ENCODE assay signal across 15 cellular contexts in genomic region chr12:42039146-42039545, GRCh38.
A peak's percentile ranks its signal among the peaks of the same experiment; 100 is the strongest.
DNase-seq lines count a peak whose midpoint lies in the region; ATAC-seq and TF ChIP-seq lines count a peak whose summit lies in the region.
"Had no signal": no experiment of that assay in that cellular context is flagged by ENCODE, and none has a peak within 500 bp of the region (broad histone marks: within the 10 kb centered on the region; RNA-seq: fewer than 3 reads in every experiment).

No MANE protein-coding gene starts in this region.

- H3K9me3 ChIP-seq in smooth muscle cell (replicated peaks; ENCODE audit: low read depth) = peaks cover 3% of the 10 kb centered on the region
- H3K9me3 ChIP-seq: BE2C, tibial artery had no signal

- WGBS in smooth muscle cell (ENCODE audit: low lambda C conversion rate) = 74% methylated on average over 5 of the region's 5 CpGs

- intact Hi-C loops in cardiac septum (cut with DNase I) = no loop called here

- H3K4me2 ChIP-seq in smooth muscle cell = no peak overlapping the region

- H3K27ac ChIP-seq in foreskin keratinocyte (no peak overlapping the region), smooth muscle cell (ENCODE audit: low read depth) (no peak overlapping the region)
- H3K27ac ChIP-seq: tibial artery, VCaP had no signal

- DNase-seq in AG09309 (ENCODE audit: low read depth) (peak; percentile 43), HPDE6-E6E7 (ENCODE audit: extremely low spot score) (peak; percentile 15), WTC11 (ENCODE audit: low spot score) (no peak), foreskin keratinocyte (peak in 1 of 2 donors; percentile 45), cardiac septum (ENCODE audit: low spot score) (no peak), SW 1271 (lab: John Stamatoyannopoulos, UW) (no peak), smooth muscle cell (lab: John Stamatoyannopoulos, UW; ENCODE audit: unreplicated experiment) (no peak)
- DNase-seq: activated T-cell treated with anti-CD3 and anti-CD28 coated beads for 4 hours, amygdala, BE2C, NCI-H2029, nephron progenitor cell, tibial artery had no signal

- no peaks in the 10 kb centered on the region for H3K4me1 ChIP-seq in foreskin keratinocyte
- no peaks in the 10 kb centered on the region for H3K4me1 ChIP-seq in smooth muscle cell (ENCODE audit: low read depth)
- H3K4me1 ChIP-seq: BE2C, tibial artery had no signal

- H3K36me3 Mint-ChIP-seq in WTC11 = no peaks in the 10 kb centered on the region

- H3K4me3 Mint-ChIP-seq in WTC11 = no peak overlapping the region
- H3K4me3 Mint-ChIP-seq: nephron progenitor cell had no signal

- H3K9me3 Mint-ChIP-seq in WTC11 = peaks cover 11% of the 10 kb centered on the region

- H3F3A ChIP-seq in smooth muscle cell (ENCODE audit: low read depth) = no peaks in the 10 kb centered on the region

- CTCF ChIA-PET in WTC11 (lab: Charles Lee) = no interaction called here

- no peaks in the 10 kb centered on the region for H3K27me3 Mint-ChIP-seq in WTC11 (ENCODE audit: low read depth)

- no peaks in the 10 kb centered on the region for H3K36me3 ChIP-seq in smooth muscle cell (ENCODE audit: low read depth)
- H3K36me3 ChIP-seq: BE2C, tibial artery had no signal

- H3K9ac ChIP-seq in smooth muscle cell (ENCODE audit: low read depth) = no peak overlapping the region

- TF ChIP-seq CTCF in AG09309 (IDR thresholded peaks at IDR 0.05; ENCODE audit: control insufficient read depth, insufficient read depth, low read depth, low read length, missing control alignments) (no peak), WTC11 (IDR thresholded peaks at IDR 0.05) (no peak), foreskin keratinocyte (conservative IDR thresholded peaks at IDR 0.05) (peak; percentile 13), smooth muscle cell (IDR thresholded peaks at IDR 0.05; ENCODE audit: borderline replicate concordance, insufficient read depth, poor library complexity, severe bottlenecking) (no peak)

- H3K4me1 Mint-ChIP-seq in WTC11 = no peaks in the 10 kb centered on the region
- H3K4me1 Mint-ChIP-seq: nephron progenitor cell had no signal

- H3K27me3 ChIP-seq in foreskin keratinocyte (no peaks in the 10 kb centered on the region), smooth muscle cell (ENCODE audit: low read depth) (no peaks in the 10 kb centered on the region)
- H3K27me3 ChIP-seq: tibial artery had no signal

- H3K79me2 ChIP-seq in smooth muscle cell (ENCODE audit: low read depth) = no peaks in the 10 kb centered on the region

- H3K27ac Mint-ChIP-seq in WTC11 = no peak overlapping the region
- H3K27ac Mint-ChIP-seq: nephron progenitor cell had no signal

- POLR2A ChIA-PET in WTC11 (lab: Charles Lee) = no interaction called here

- H4K20me1 ChIP-seq in smooth muscle cell (ENCODE audit: low read depth) = no peaks in the 10 kb centered on the region

- H2AFZ ChIP-seq in smooth muscle cell (ENCODE audit: low read depth) = no peak overlapping the region

- ATAC-seq in WTC11 = peak; percentile 32; the same call in 1 of the 2 replicates
- ATAC-seq in foreskin keratinocyte = peak; percentile 58
- ATAC-seq in HG03097 (IDR thresholded peaks at IDR 0.05; ENCODE audit: low FRiP score, unreplicated experiment) = no peak

- H3K4me3 ChIP-seq in AG09309 (ENCODE audit: control insufficient read depth, low read depth, low read length) (no peak overlapping the region), smooth muscle cell (no peak overlapping the region)
- H3K4me3 ChIP-seq: tibial artery had no signal

TF ChIP-seq in WTC11, 78 proteins besides CTCF, POLR2A, EP300 and RAD21 (continues in another document):
- no peak for TF ChIP-seq ELF4 (CRISPR knock-in tag; IDR thresholded peaks at IDR 0.05; ENCODE audit: low read depth)
- no peak for TF ChIP-seq NFATC4 (CRISPR knock-in tag; IDR thresholded peaks at IDR 0.05)
- no peak for TF ChIP-seq USF2 (CRISPR knock-in tag; IDR thresholded peaks at IDR 0.05)
- no peak for TF ChIP-seq TCF7 (CRISPR knock-in tag; IDR thresholded peaks at IDR 0.05; ENCODE audit: low read depth)
- no peak for TF ChIP-seq CDX4 (CRISPR knock-in tag; IDR thresholded peaks at IDR 0.05; ENCODE audit: borderline replicate concordance)
- TF ChIP-seq E2F1 (CRISPR knock-in tag; IDR thresholded peaks at IDR 0.05) = no peak
- no peak for TF ChIP-seq HMGXB4 (CRISPR knock-in tag; IDR thresholded peaks at IDR 0.05)
- TF ChIP-seq TEAD1 (CRISPR knock-in tag; IDR thresholded peaks at IDR 0.05) = no peak
- TF ChIP-seq IRF1 (CRISPR knock-in tag; IDR thresholded peaks at IDR 0.05) = no peak
- no peak for TF ChIP-seq GRHL2 (CRISPR knock-in tag; IDR thresholded peaks at IDR 0.05; ENCODE audit: insufficient replicate concordance, severe bottlenecking)
- no peak for TF ChIP-seq STAT6 (CRISPR knock-in tag; conservative IDR thresholded peaks at IDR 0.05; ENCODE audit: low read depth)
- TF ChIP-seq CBFB (CRISPR knock-in tag; IDR thresholded peaks at IDR 0.05; ENCODE audit: low read depth) = no peak

Comparison
In these comparisons a context has a peak if more than half of its experiments do, and no peak if none do; other contexts are left out.
1. DNase-seq: peak in AG09309 (single experiment) and HPDE6-E6E7 (single experiment); none in WTC11 (single experiment), cardiac septum (single experiment), SW 1271 (0 of 2) and smooth muscle cell (single experiment).